7 cellular contexts compared by ENCODE assay signal in genomic region chr3:44439499-44440295, GRCh38. TPM values are rescaled to one million over a fixed set of nuclear protein-coding genes. Genes with fewer than 3 reads are reported as not detected.
DNase-seq lines count a peak whose midpoint lies in the region; ATAC-seq and TF ChIP-seq lines count a peak whose summit lies in the region.

No MANE protein-coding gene starts in this region.

- peaks cover 40% of the 10 kb centered on the region for H3K36me3 Mint-ChIP-seq in activated CD4-positive, alpha-beta T cell treated with anti-CD3 and anti-CD28 coated beads, Interleukin-2, amount 10 ng/mL, durations not matched to agents 7 days and 5 days (ENCODE audit: low read depth)
- H3K36me3 Mint-ChIP-seq in nephron (ENCODE audit: low read depth), result peaks cover 47% of the 10 kb centered on the region

- H3K4me1 ChIP-seq in effector memory CD4-positive, alpha-beta T cell (ENCODE audit: control insufficient read depth, insufficient read depth, low read length, poor library complexity, severe bottlenecking), result peaks cover 13% of the 10 kb centered on the region

- H3K27ac Mint-ChIP-seq in activated CD4-positive, alpha-beta T cell treated with anti-CD3 and anti-CD28 coated beads, Interleukin-2, amount 10 ng/mL, durations not matched to agents 7 days and 5 days, result peak overlapping the region; percentile 90
- H3K27ac Mint-ChIP-seq in nephron, result peak overlapping the region; percentile 71 to 85 (median 85)

- peaks cover 3% of the 10 kb centered on the region for H3K9me3 Mint-ChIP-seq in activated CD4-positive, alpha-beta T cell treated with anti-CD3 and anti-CD28 coated beads, Interleukin-2, amount 10 ng/mL, durations not matched to agents 7 days and 5 days
- no peaks in the 10 kb centered on the region for H3K9me3 Mint-ChIP-seq in nephron

- peak overlapping the region; percentile 51 for H3K4me3 Mint-ChIP-seq in activated CD4-positive, alpha-beta T cell treated with anti-CD3 and anti-CD28 coated beads, Interleukin-2, amount 10 ng/mL, durations not matched to agents 7 days and 5 days
- no peak overlapping the region for H3K4me3 Mint-ChIP-seq in nephron

- H3K9me3 ChIP-seq in effector memory CD4-positive, alpha-beta T cell (ENCODE audit: control insufficient read depth, low read length), result no peaks in the 10 kb centered on the region

- H3K27me3 Mint-ChIP-seq in activated CD4-positive, alpha-beta T cell treated with anti-CD3 and anti-CD28 coated beads, Interleukin-2, amount 10 ng/mL, durations not matched to agents 7 days and 5 days, result no peaks in the 10 kb centered on the region
- no peaks in the 10 kb centered on the region for H3K27me3 Mint-ChIP-seq in nephron (ENCODE audit: low read depth)

- H3K4me3 ChIP-seq in effector memory CD4-positive, alpha-beta T cell (ENCODE audit: insufficient read depth, low read depth, low read length, poor library complexity, severe bottlenecking), result no peak overlapping the region

- CTCF ChIA-PET in activated CD4-positive, alpha-beta T cell treated with anti-CD3 and anti-CD28 coated beads, Interleukin-2, amount 10 ng/mL, durations not matched to agents 7 days and 5 days (lab: Charles Lee), result interaction anchor here (0.6 kb wide), 2 partner anchors 12 to 840 kb away, joined by 3 read pairs; no protein-coding TSS in a partner anchor

- peaks cover 4% of the 10 kb centered on the region for H3K36me3 ChIP-seq in effector memory CD4-positive, alpha-beta T cell (ENCODE audit: control insufficient read depth, insufficient read depth, low read length)

- peak overlapping the region; percentile 61 for H3K27ac ChIP-seq in effector memory CD4-positive, alpha-beta T cell (ENCODE audit: insufficient read depth, low read length, poor library complexity, severe bottlenecking)

- no peaks in the 10 kb centered on the region for H3K27me3 ChIP-seq in effector memory CD4-positive, alpha-beta T cell (replicated peaks; ENCODE audit: control insufficient read depth, insufficient read depth, low read length, poor library complexity, severe bottlenecking)

- peak; percentile 97 for ATAC-seq in GM19372 (IDR thresholded peaks at IDR 0.05; ENCODE audit: low read depth, unreplicated experiment)
- ATAC-seq in HG03558 (IDR thresholded peaks at IDR 0.05; ENCODE audit: extremely low read depth, unreplicated experiment), result peak; percentile 90

- DNase-seq in activated CD4-positive, alpha-beta T cell treated with anti-CD3 and anti-CD28 coated beads, Interleukin-2, amount 10 ng/mL, durations not matched to agents 7 days and 5 days, result peak; percentile 78
- DNase-seq in effector memory CD4-positive, alpha-beta T cell, result peak; percentile 17 to 45 (median 41)
- DNase-seq in stromal cell of bone marrow (ENCODE audit: low read depth), result peak; percentile 44
- no peak for DNase-seq in NCI-H345 treated with DMSO at 0.1 percent for 48 hours (lab: John Stamatoyannopoulos, UW; ENCODE audit: unreplicated experiment)

- POLR2A ChIA-PET in activated CD4-positive, alpha-beta T cell treated with anti-CD3 and anti-CD28 coated beads, Interleukin-2, amount 10 ng/mL, durations not matched to agents 7 days and 5 days (lab: Charles Lee), result no interaction called here

- peaks cover 39% of the 10 kb centered on the region for H3K4me1 Mint-ChIP-seq in activated CD4-positive, alpha-beta T cell treated with anti-CD3 and anti-CD28 coated beads, Interleukin-2, amount 10 ng/mL, durations not matched to agents 7 days and 5 days
- peaks cover 20% of the 10 kb centered on the region for H3K4me1 Mint-ChIP-seq in nephron

- TF ChIP-seq CTCF in nephron (IDR thresholded peaks at IDR 0.05; ENCODE audit: unreplicated experiment in 3 of 3), result no peak

RNA-seq across cellular contexts. Expression of gene ZNF445, which starts 37.8 kb away (rescaled TPM):
- 10 to 100 TPM; 22.4 to 24.9 TPM for total RNA-seq in activated CD4-positive, alpha-beta T cell treated with anti-CD3 and anti-CD28 coated beads, Interleukin-2, amount 10 ng/mL, durations not matched to agents 7 days and 5 days
